In genomic region chr3:10473581-10474438, GRCh38 we compare ENCODE assay signal across 29 cellular contexts. TPM values are rescaled to one million over a fixed set of nuclear protein-coding genes. Genes with fewer than 3 reads are reported as not detected.
DNase-seq lines count a peak whose midpoint lies in the region; ATAC-seq, FAIRE-seq and TF ChIP-seq lines count a peak whose summit lies in the region.
"Had no signal": no experiment of that assay in that cellular context is flagged by ENCODE, and none has a peak within 500 bp of the region (broad histone marks: within the 10 kb centered on the region; RNA-seq: fewer than 3 reads in every experiment).

No MANE protein-coding gene starts in this region.

- no peaks in the 10 kb centered on the region; a peak in 1 of 5 replicates for H3K27me3 ChIP-seq in HepG2 (ENCODE audit: control insufficient read depth in 1 of 2, insufficient read depth in 2 of 2, low read length in 2 of 2)
- H3K27me3 ChIP-seq in right lobe of liver, result no peaks in the 10 kb centered on the region
- peaks cover 21 to 44% of the 10 kb centered on the region in 2 experiments; a peak in 4 of 5 replicates for H3K27me3 ChIP-seq in K562 (ENCODE audit: control insufficient read depth in 2 of 2, insufficient read depth in 2 of 2, low read length in 2 of 2)
- no peaks in the 10 kb centered on the region; the same call in 1 of the 2 replicates for H3K27me3 ChIP-seq in Caco-2 (replicated peaks; ENCODE audit: control insufficient read depth, insufficient read depth, low read length)
- H3K27me3 ChIP-seq: cardiac muscle cell had no signal

- no peak for TF ChIP-seq EP300 in HepG2 (IDR thresholded peaks at IDR 0.05; ENCODE audit: low read depth in 2 of 2, low read length in 2 of 2)
- no peak for TF ChIP-seq EP300 in HepG2 (CRISPR knock-in tag; IDR thresholded peaks at IDR 0.05; ENCODE audit: borderline replicate concordance)
- no peak for TF ChIP-seq EP300 in K562 (IDR thresholded peaks at IDR 0.05; ENCODE audit: low read length)

- FAIRE-seq in HepG2 (lab: Jason Lieb, UNC), result no peak
- FAIRE-seq in K562 (lab: Jason Lieb, UNC), result no peak
- FAIRE-seq: A549, RCC 7860 had no signal

- in situ Hi-C loops in HepG2 (cut with HindIII; ENCODE audit: extremely low pct_ligation_motif_present, low pct_unique_long_range_greater_than_20kb) (no loop called here), K562 (cut with MboI) (no loop called here)

- H3K4me3 Mint-ChIP-seq in nephron progenitor cell (no peak overlapping the region), Caco-2 (ENCODE audit: unreplicated experiment) (no peak overlapping the region)
- H3K4me3 Mint-ChIP-seq: activated CD4-positive, alpha-beta memory T cell treated with anti-CD3 and anti-CD28 coated beads, Interleukin-2, amount 10 ng/mL, durations not matched to agents 7 days and 5 days; activated naive CD4-positive, alpha-beta T cell treated with anti-CD3 and anti-CD28 coated beads, Interleukin-2, amount 50 U/mL, for 24 hours; activated T-helper 17 cell treated with anti-CD3 and anti-CD28 coated beads, Interleukin-2, amount 50 U/mL, for 72 hours; effector memory CD8-positive, alpha-beta T cell; T-cell had no signal

- no peaks in the 10 kb centered on the region for H4K20me1 ChIP-seq in HepG2 (ENCODE audit: insufficient read depth, low read length)
- peaks cover 16% of the 10 kb centered on the region; the same call in 1 of the 2 replicates for H4K20me1 ChIP-seq in K562 (replicated peaks; ENCODE audit: control insufficient read depth, insufficient read depth, low read length)

- H3K4me1 ChIP-seq in HepG2 (ENCODE audit: insufficient read depth, low read length) (peaks cover 27% of the 10 kb centered on the region), right lobe of liver (peaks cover 0 to 9% (median 5%) of the 10 kb centered on the region in 4 donors), K562 (replicated peaks in 1 of 2; ENCODE audit: control insufficient read depth in 2 of 2, insufficient read depth in 2 of 2, low read length in 2 of 2) (peaks cover 0 to 5% of the 10 kb centered on the region in 2 experiments; a peak in 1 of 5 replicates), Caco-2 (no peaks in the 10 kb centered on the region)
- H3K4me1 ChIP-seq: A549, SJSA1 had no signal

- peaks cover 62% of the 10 kb centered on the region for H3K4me1 Mint-ChIP-seq in nephron progenitor cell
- H3K4me1 Mint-ChIP-seq in Caco-2 (ENCODE audit: low read depth, unreplicated experiment), result no peaks in the 10 kb centered on the region
- H3K4me1 Mint-ChIP-seq: activated CD4-positive, alpha-beta memory T cell treated with anti-CD3 and anti-CD28 coated beads, Interleukin-2, amount 10 ng/mL, durations not matched to agents 7 days and 5 days had no signal

- H3K27me3 Mint-ChIP-seq in nephron progenitor cell (ENCODE audit: low read depth, poor library complexity) (peaks cover 22% of the 10 kb centered on the region), Caco-2 (ENCODE audit: insufficient read depth, unreplicated experiment) (peaks cover 33% of the 10 kb centered on the region)

- H3K27ac ChIP-seq in HepG2 (ENCODE audit: extremely low read length, insufficient read depth, low read length), result no peak overlapping the region
- no peak overlapping the region for H3K27ac ChIP-seq in right lobe of liver
- no peak overlapping the region for H3K27ac ChIP-seq in K562 (ENCODE audit: extremely low read depth, low read depth, low read length)
- H3K27ac ChIP-seq: A549, cardiac muscle cell, SJSA1, upper lobe of left lung had no signal

- H3K9me3 Mint-ChIP-seq in nephron progenitor cell, result peaks cover 6% of the 10 kb centered on the region
- H3K9me3 Mint-ChIP-seq in Caco-2 (ENCODE audit: unreplicated experiment), result peaks cover 9% of the 10 kb centered on the region
- H3K9me3 Mint-ChIP-seq: activated CD4-positive, alpha-beta memory T cell treated with anti-CD3 and anti-CD28 coated beads, Interleukin-2, amount 10 ng/mL, durations not matched to agents 7 days and 5 days; activated T-helper 17 cell treated with anti-CD3 and anti-CD28 coated beads, Interleukin-2, amount 50 U/mL, for 72 hours had no signal

- intact Hi-C loops in HepG2 (cut with micrococcal nuclease; ENCODE audit: unreplicated experiment), result no loop called here
- intact Hi-C loops in right lobe of liver (cut with DNase I), result no loop called here
- intact Hi-C loops in K562 (cut with micrococcal nuclease), result no loop called here
- intact Hi-C loops in Caco-2 (cut with micrococcal nuclease; ENCODE audit: unreplicated experiment), result no loop called here

- BruUV-seq in HepG2 (replicated peaks; lab: Mats Ljungman, UMichigan) (no TSS peak), K562 (replicated peaks; lab: Mats Ljungman, UMichigan) (no TSS peak), Caco-2 (replicated peaks; lab: Mats Ljungman, UMichigan) (no TSS peak)

- TF ChIP-seq RAD21 in HepG2 (CRISPR knock-in tag; IDR thresholded peaks at IDR 0.05), result no peak
- TF ChIP-seq RAD21 in K562 (CRISPR knock-in tag; conservative IDR thresholded peaks at IDR 0.05 in 1 of 2, IDR thresholded peaks at IDR 0.05 in 1 of 2), result no peak

- H3K27ac Mint-ChIP-seq in nephron progenitor cell (peak overlapping the region; percentile 55), Caco-2 (ENCODE audit: unreplicated experiment) (no peak overlapping the region)
- H3K27ac Mint-ChIP-seq: activated CD4-positive, alpha-beta memory T cell treated with anti-CD3 and anti-CD28 coated beads, Interleukin-2, amount 10 ng/mL, durations not matched to agents 7 days and 5 days; activated T-helper 17 cell treated with anti-CD3 and anti-CD28 coated beads, Interleukin-2, amount 50 U/mL, for 72 hours; naive thymus-derived CD4-positive, alpha-beta T cell; T-cell had no signal

- H2AFZ ChIP-seq in HepG2 (ENCODE audit: low read length) (no peak overlapping the region), K562 (ENCODE audit: low read depth, low read length) (no peak overlapping the region)

- 68% methylated on average over 8 of the region's 8 CpGs for WGBS in HepG2 (ENCODE audit: low lambda C conversion rate)
- WGBS in right lobe of liver (ENCODE audit: insufficient coverage, low coverage, low lambda C conversion rate, missing lambda C conversion rate), result 82% methylated on average over 7 of the region's 8 CpGs
- 3% methylated on average over 8 of the region's 8 CpGs for WGBS in K562 (ENCODE audit: insufficient coverage, low coverage, missing lambda C conversion rate)

- no peaks in the 10 kb centered on the region for H3K36me3 ChIP-seq in HepG2 (replicated peaks in 1 of 2; ENCODE audit: control insufficient read depth in 1 of 2, insufficient read depth in 2 of 2, low read length in 2 of 2)
- H3K36me3 ChIP-seq in right lobe of liver, result no peaks in the 10 kb centered on the region
- H3K36me3 ChIP-seq in K562 (ENCODE audit: control insufficient read depth, insufficient read depth, low read length), result no peaks in the 10 kb centered on the region
- H3K36me3 ChIP-seq in Caco-2 (ENCODE audit: control insufficient read depth, insufficient read depth, low read length), result no peaks in the 10 kb centered on the region
- H3K36me3 ChIP-seq: cardiac muscle cell, SJSA1, upper lobe of left lung had no signal

- H3K9me3 ChIP-seq in HepG2 (ENCODE audit: low read length) (no peaks in the 10 kb centered on the region), right lobe of liver (no peaks in the 10 kb centered on the region), K562 (replicated peaks; ENCODE audit: control insufficient read depth, insufficient read depth, low read depth, low read length) (no peaks in the 10 kb centered on the region), Caco-2 (no peaks in the 10 kb centered on the region)
- H3K9me3 ChIP-seq: A549, SJSA1, upper lobe of left lung had no signal

- TF ChIP-seq POLR2A in HepG2 (IDR thresholded peaks at IDR 0.05; ENCODE audit: insufficient read depth in 1 of 2, low read depth in 2 of 2, low read length in 2 of 2) (no peak), right lobe of liver (IDR thresholded peaks at IDR 0.05) (no peak), K562 (conservative IDR thresholded peaks at IDR 0.05) (no peak)

- CTCF ChIA-PET in HepG2 (lab: Yijun Ruan, JAX; ENCODE audit: low intra/inter-chr PET ratio, low total read pairs), result no interaction called here
- CTCF ChIA-PET in K562 (lab: Yijun Ruan, JAX; ENCODE audit: low intra/inter-chr PET ratio), result no interaction called here
- CTCF ChIA-PET in Caco-2 (lab: Charles Lee), result no interaction called here

- TF ChIP-seq CTCF in HepG2 (CRISPR knock-in tag; IDR thresholded peaks at IDR 0.05) (0 out of 2 replicates have a peak, but pooled peaks have one; percentile 19), right lobe of liver (IDR thresholded peaks at IDR 0.05) (no peak), K562 (IDR thresholded peaks at IDR 0.05 in 2 of 3, conservative IDR thresholded peaks at IDR 0.05 in 1 of 3; ENCODE audit: insufficient read depth in 2 of 3, low read depth in 1 of 3, low read length in 3 of 3) (no peak; a peak in 1 of 6 replicates), nephron progenitor cell (IDR thresholded peaks at IDR 0.05) (no peak), Caco-2 (IDR thresholded peaks at IDR 0.05; ENCODE audit: insufficient read depth in 1 of 2, low read depth in 1 of 2, low read length in 1 of 2, severe bottlenecking in 1 of 2, unreplicated experiment in 1 of 2) (no peak)

- H3K9ac ChIP-seq in HepG2 (ENCODE audit: insufficient read depth, low read depth, low read length) (no peak overlapping the region), K562 (ENCODE audit: insufficient read depth in 1 of 2, low read depth in 2 of 2, low read length in 2 of 2) (no peak overlapping the region)

- ATAC-seq in HepG2 (no peak), right lobe of liver (no peak), K562 (no peak), SK-N-SH treated with all-trans-retinoic acid at 6 μM for 48 hours (no peak)
- ATAC-seq: activated CD4-positive, CD25-positive, alpha-beta regulatory T cell treated with anti-CD3 and anti-CD28 coated beads, Interleukin-2, amount 50 U/mL, for 24 hours; activated T-helper 17 cell treated with anti-CD3 and anti-CD28 coated beads, Interleukin-2, amount 50 U/mL, for 72 hours; effector memory CD8-positive, alpha-beta T cell; esophagus mucosa; naive thymus-derived CD4-positive, alpha-beta T cell; T-cell had no signal

- POLR2A ChIA-PET in HepG2 (lab: Yijun Ruan, JAX) (no interaction called here), K562 (lab: Yijun Ruan, JAX) (interaction anchor here (0.6 to 0.9 kb wide), 3 partner anchors 14 to 158 kb away, joined by 3 read pairs; no protein-coding TSS in a partner anchor), Caco-2 (lab: Charles Lee) (no interaction called here)

- no peaks in the 10 kb centered on the region for H3K79me2 ChIP-seq in HepG2 (ENCODE audit: insufficient read depth, low read length)
- no peaks in the 10 kb centered on the region for H3K79me2 ChIP-seq in K562 (ENCODE audit: control insufficient read depth, insufficient read depth, low read length)

- DNase-seq in HepG2 (ENCODE audit: low spot score), result no peak
- no peak for DNase-seq in right lobe of liver
- no peak for DNase-seq in K562 (ENCODE audit: extremely low read depth in 1 of 4, low spot score in 3 of 4)
- DNase-seq in nephron progenitor cell, result no peak
- DNase-seq in superior temporal gyrus (ENCODE audit: extremely low spot score), result peak; percentile 68
- DNase-seq in HuH-7 (ENCODE audit: low spot score), result no peak
- DNase-seq in Caco-2, result no peak
- DNase-seq: activated CD4-positive, alpha-beta memory T cell treated with anti-CD3 and anti-CD28 coated beads, Interleukin-2, amount 10 ng/mL, durations not matched to agents 7 days and 5 days; activated CD8-positive, alpha-beta memory T cell treated with anti-CD3 and anti-CD28 coated beads, Interleukin-2, amount 50 U/mL, for 48 hours; cortex of kidney; DMS79; effector memory CD8-positive, alpha-beta T cell; GF-D8; naive thymus-derived CD4-positive, alpha-beta T cell; NCI-H1417; NCI-H2081; NCI-H226; stimulated activated CD4-positive, alpha-beta T cell treated with anti-CD3 and anti-CD28 coated beads, Interleukin-2, amount 100 ng/mL, for 48 hours; T-cell; upper lobe of left lung had no signal

- H3K4me3 ChIP-seq in HepG2 (replicated peaks in 1 of 3; ENCODE audit: insufficient read depth in 1 of 3, low read depth in 2 of 3, low read length in 3 of 3) (no peak overlapping the region), right lobe of liver (no peak overlapping the region), K562 (no peak overlapping the region), Caco-2 (ENCODE audit: low read depth, low read length) (no peak overlapping the region)
- H3K4me3 ChIP-seq: A549, cardiac muscle cell, SJSA1, upper lobe of left lung had no signal

- H3K4me2 ChIP-seq in HepG2 (ENCODE audit: low read depth, low read length) (no peak overlapping the region), K562 (ENCODE audit: insufficient read depth, low read length) (no peak overlapping the region)
- H3K4me2 ChIP-seq: A549 had no signal

- peaks cover 4% of the 10 kb centered on the region for H3K9me1 ChIP-seq in K562 (ENCODE audit: control insufficient read depth, insufficient read depth, low read length)

- H3K36me3 Mint-ChIP-seq in nephron progenitor cell (ENCODE audit: low read depth) (no peaks in the 10 kb centered on the region), Caco-2 (ENCODE audit: insufficient read depth, unreplicated experiment) (no peaks in the 10 kb centered on the region)
- H3K36me3 Mint-ChIP-seq: T-cell had no signal

RNA-seq across cellular contexts. Expression of gene ATP2B2, which starts 31.6 kb away (rescaled TPM):
- total RNA-seq in HepG2 (2016; rRNA removed; fragmentation: Illumina TruSeq; extraction: Trizol) (1.1 and 1.5 TPM in 2 replicates), right lobe of liver (10 to 100 TPM; 25.9 to 45.1 (median 35.1) TPM), K562 (2014; rRNA removed) (not detected in 2 replicates), K562 (2014; rRNA removed; fragmentation: Illumina TruSeq; extraction: Trizol) (not detected in 2 replicates), K562 (2015; rRNA removed; fragmentation: Illumina TruSeq; extraction: Trizol) (not detected in 2 replicates), K562 (2021) (not detected in 2 replicates), Caco-2 (2022) (not detected in 2 replicates)
- total RNA-seq in HepG2 (2016; cell fraction: cytosol; rRNA removed; fragmentation: Illumina TruSeq; extraction: Trizol; ENCODE audit: low read depth), result 0.30 and 0.35 TPM in 2 replicates
- 0.62 and 1.7 TPM in 2 replicates for total RNA-seq in HepG2 (2016; cell fraction: insoluble cytoplasmic fraction; rRNA removed; fragmentation: Illumina TruSeq; extraction: Trizol)
- 1.3 and 1.6 TPM in 2 replicates for total RNA-seq in HepG2 (2016; cell fraction: membrane; rRNA removed; fragmentation: Illumina TruSeq; extraction: Trizol)
- total RNA-seq in HepG2 (2016; cell fraction: nucleus; rRNA removed; fragmentation: Illumina TruSeq; extraction: Trizol), result 2.9 and 3.0 TPM in 2 replicates
- polyA plus RNA-seq in HepG2 (2011; rRNA removed) (2.3 and 4.0 TPM in 2 replicates), K562 (2011; rRNA removed) (not detected in 2 replicates), K562 (2014; fragmentation: Illumina TruSeq; extraction: Trizol) (not detected in 2 replicates), K562 (2014; fragmentation: Nextera tagmentation; extraction: Ambion mirVana) (under 1 TPM in 1 of 2 experiments, not detected in 1; 0.06 TPM), K562 (2014; rRNA removed) (not detected in 2 replicates)
- 1.5 and 2.5 TPM in 2 replicates for polyA plus RNA-seq in HepG2 (2011; cell fraction: cytosol; rRNA removed)
- polyA plus RNA-seq in HepG2 (2011; cell fraction: nucleus; rRNA removed), result 8.9 and 11.7 TPM in 2 replicates
- polyA plus RNA-seq in HepG2 (2012), result 5.0 and 8.8 TPM in 2 replicates
- polyA plus RNA-seq in HepG2 (2016; cell fraction: cytosol; fragmentation: Illumina TruSeq; extraction: Trizol; ENCODE audit: low read depth), result 0.29 and 0.54 TPM in 2 replicates
- polyA plus RNA-seq in HepG2 (2016; cell fraction: insoluble cytoplasmic fraction; fragmentation: Illumina TruSeq; extraction: Trizol; ENCODE audit: low read depth), result 0.86 and 1.1 TPM in 2 replicates
- 0.66 and 0.84 TPM in 2 replicates for polyA plus RNA-seq in HepG2 (2016; cell fraction: membrane; fragmentation: Illumina TruSeq; extraction: Trizol; ENCODE audit: low read depth)
- 2.6 and 4.2 TPM in 2 replicates for polyA plus RNA-seq in HepG2 (2016; cell fraction: nucleus; fragmentation: Illumina TruSeq; extraction: Trizol; ENCODE audit: insufficient read depth, low read depth)
- 5.2 TPM in 1 of 2 replicates, not detected in the other for polyA minus RNA-seq in HepG2 (2011; rRNA and poly(A)+ RNA removed; ENCODE audit: low replicate concordance)
- polyA minus RNA-seq in HepG2 (2011; cell fraction: cytosol; rRNA and poly(A)+ RNA removed), result 1.8 and 4.1 TPM in 2 replicates
- 9.0 and 11.7 TPM in 2 replicates for polyA minus RNA-seq in HepG2 (2011; cell fraction: nucleus; rRNA and poly(A)+ RNA removed)
- not detected in 2 replicates for total RNA-seq in K562 (2011; cell fraction: chromatin; rRNA removed; ENCODE audit: low replicate concordance)
- total RNA-seq in K562 (2011; cell fraction: nucleolus; rRNA removed), result not detected in 2 replicates
- not detected in 2 replicates for total RNA-seq in K562 (2011; cell fraction: nucleoplasm; rRNA removed)
- polyA plus RNA-seq in K562 (2011; cell fraction: cytosol; rRNA removed), result not detected in 2 replicates
- polyA plus RNA-seq in K562 (2011; cell fraction: nucleus; rRNA removed), result not detected in 2 replicates
- polyA plus RNA-seq in K562 (2012), result 0.01 TPM in 2 replicates
- not detected in 2 replicates for polyA minus RNA-seq in K562 (2011; rRNA and poly(A)+ RNA removed)
- polyA minus RNA-seq in K562 (2011; cell fraction: cytosol; rRNA and poly(A)+ RNA removed), result not detected in 2 replicates
- under 0.01 TPM in 1 of 2 replicates, not detected in the other for polyA minus RNA-seq in K562 (2011; cell fraction: nucleus; rRNA and poly(A)+ RNA removed)
- total RNA-seq: activated CD4-positive, alpha-beta memory T cell treated with anti-CD3 and anti-CD28 coated beads, Interleukin-2, amount 10 ng/mL, durations not matched to agents 7 days and 5 days; activated T-helper 17 cell treated with anti-CD3 and anti-CD28 coated beads, Interleukin-2, amount 50 U/mL, for 72 hours; naive thymus-derived CD4-positive, alpha-beta T cell; SJSA1; T-cell had no signal
- polyA plus RNA-seq: naive thymus-derived CD4-positive, alpha-beta T cell had no signal

Comparison
In these comparisons a context has a peak if more than half of its experiments do, and no peak if none do; other contexts are left out.
1. RNA of gene ATP2B2, which starts 31.6 kb away (total RNA-seq): 25.9 to 45.1 TPM in right lobe of liver; 0.30 to 3.0 TPM in HepG2, not detected in K562 and not detected in Caco-2; every median in the first group is over 4 times any median in the second.
2. Of the 241 proteins assayed by ChIP-seq in both HepG2 and K562: peak only in HepG2: CTCF; only in K562: none; in both: none; in neither: 240.